In the genomic region with DNA sequence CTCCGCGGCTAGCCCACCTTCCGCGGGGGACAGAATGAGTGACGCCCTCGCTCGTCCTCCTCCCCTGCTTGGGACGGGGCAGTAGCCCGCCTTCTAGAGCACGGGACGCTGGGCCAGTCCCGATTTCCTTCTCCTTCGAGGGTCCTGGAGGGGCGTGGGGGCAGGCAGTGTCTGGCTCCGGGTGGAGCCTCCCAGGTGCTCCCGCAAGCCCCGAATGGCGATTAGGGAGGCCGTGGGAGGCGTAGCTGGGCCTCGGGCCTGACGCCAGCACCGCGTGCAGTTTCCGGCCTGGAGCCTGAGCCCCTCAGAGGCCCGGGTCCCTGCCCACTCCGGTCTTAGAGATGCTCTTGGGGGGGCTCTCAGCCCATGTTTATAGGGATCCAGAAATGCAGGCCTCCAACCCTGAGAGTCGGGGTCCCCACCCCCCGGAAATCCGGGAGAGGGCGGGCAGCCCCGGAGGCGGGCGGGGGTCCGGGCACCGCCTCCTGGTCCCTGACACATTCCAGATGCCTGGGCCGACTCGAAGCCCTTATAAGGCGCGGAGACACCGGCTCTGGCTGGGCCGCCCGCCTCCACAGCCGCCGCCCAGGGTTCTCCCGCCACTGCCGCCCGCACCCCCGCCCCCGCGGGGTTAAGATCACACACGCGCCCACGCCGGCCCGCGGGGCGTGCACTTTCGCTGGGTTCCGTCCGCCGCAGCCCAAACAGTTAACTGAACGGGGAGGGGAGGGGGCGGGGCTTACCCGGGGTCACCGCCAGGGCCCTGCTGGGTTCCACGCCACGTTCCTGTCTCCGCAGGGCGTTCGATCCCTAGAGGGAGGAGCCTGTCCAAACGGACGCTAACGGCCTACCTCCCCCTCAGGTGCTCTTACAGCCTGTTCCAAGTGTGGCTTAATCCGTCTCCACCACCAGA, we compare ENCODE assay signal across 8 cellular contexts. TPM values are rescaled to one million over a fixed set of nuclear protein-coding genes. Genes with fewer than 3 reads are reported as not detected.
A peak's percentile ranks its signal among the peaks of the same experiment; 100 is the strongest.
DNase-seq lines count a peak whose midpoint lies in the region; ATAC-seq lines count a peak whose summit lies in the region.

No MANE protein-coding gene starts in this region.

- peak overlapping the region; percentile 97 for H3K27ac ChIP-seq in mesodermal cell (ENCODE audit: low read depth, low read length, severe bottlenecking)

- DNase-seq in NOMO-1 treated with DMSO at 0.1 percent for 48 hours (lab: John Stamatoyannopoulos, UW; ENCODE audit: unreplicated experiment) (peak; percentile 96), superior temporal gyrus (ENCODE audit: extremely low spot score) (no peak)
- DNase-seq in activated CD8-positive, alpha-beta memory T cell treated with anti-CD3 and anti-CD28 coated beads, Interleukin-2, amount 50 U/mL, for 24 hours (ENCODE audit: extremely low read depth): peak; percentile 49
- DNase-seq in stimulated activated CD8-positive, alpha-beta memory T cell treated with anti-CD3 and anti-CD28 coated beads, Interleukin-15, amount 100 ng/mL, for 24 hours (ENCODE audit: low read depth): peak; percentile 53

- H3K4me3 ChIP-seq in endocrine pancreas (ENCODE audit: control insufficient read depth, insufficient read depth, low read length) (no peak overlapping the region), mesodermal cell (ENCODE audit: extremely low read depth, insufficient read depth, low read length, poor library complexity, severe bottlenecking) (peak overlapping the region; percentile 85)

- H3K9ac ChIP-seq in ES-I3 (ENCODE audit: low read depth, low read length) (peak overlapping the region; percentile 93), endocrine pancreas (ENCODE audit: control insufficient read depth, insufficient read depth, low read length) (peak overlapping the region; percentile 81)

- H3K4me1 ChIP-seq in ES-I3 (ENCODE audit: insufficient read depth, low read length) (peaks cover 15% of the 10 kb centered on the region), endocrine pancreas (ENCODE audit: control insufficient read depth, insufficient read depth, low read length) (no peaks in the 10 kb centered on the region), mesodermal cell (ENCODE audit: control insufficient read depth, insufficient read depth, low read length, poor library complexity, severe bottlenecking) (peaks cover 15% of the 10 kb centered on the region)

- H3K36me3 ChIP-seq in ES-I3 (ENCODE audit: insufficient read depth, low read length): peaks cover 6% of the 10 kb centered on the region
- peaks cover 4% of the 10 kb centered on the region for H3K36me3 ChIP-seq in endocrine pancreas (ENCODE audit: control insufficient read depth, insufficient read depth, low read length)
- peaks cover 36% of the 10 kb centered on the region for H3K36me3 ChIP-seq in mesodermal cell (ENCODE audit: control insufficient read depth, insufficient read depth, low read length)

- H3K27me3 ChIP-seq in endocrine pancreas (ENCODE audit: control insufficient read depth, insufficient read depth, low read length): no peaks in the 10 kb centered on the region

- H3K9me3 ChIP-seq in ES-I3 (ENCODE audit: control insufficient read depth, insufficient read depth, low read length): no peaks in the 10 kb centered on the region
- H3K9me3 ChIP-seq in endocrine pancreas (ENCODE audit: control insufficient read depth, low read length): no peaks in the 10 kb centered on the region
- no peaks in the 10 kb centered on the region for H3K9me3 ChIP-seq in mesodermal cell (ENCODE audit: control insufficient read depth, low read length)

- 0 to 1% methylated on average over 25 to 55 of the region's 75 CpGs for WGBS in mesodermal cell (ENCODE audit: insufficient coverage in 2 of 2), 2 experiments

- peak; percentile 32 for ATAC-seq in HG02610 (IDR thresholded peaks at IDR 0.05; ENCODE audit: unreplicated experiment)

RNA-seq across cellular contexts. Expression of a gene that starts 1.5 kb away (rescaled TPM):
- 78.4 TPM for polyA plus RNA-seq in mesodermal cell (2013, experiment 1 of 2)
- polyA plus RNA-seq in mesodermal cell (2013, experiment 2 of 2): 65.5 TPM

RNA-seq across cellular contexts. Expression of a gene that starts 12.8 kb away (rescaled TPM):
- polyA plus RNA-seq in mesodermal cell (2013, experiment 1 of 2): 1.5 TPM
- 0.71 TPM for polyA plus RNA-seq in mesodermal cell (2013, experiment 2 of 2)

RNA-seq across cellular contexts. Expression of a gene that starts 39.9 kb away (rescaled TPM):
- 60.5 TPM for polyA plus RNA-seq in mesodermal cell (2013, experiment 1 of 2)
- polyA plus RNA-seq in mesodermal cell (2013, experiment 2 of 2): 35.9 TPM

RNA-seq across cellular contexts. Expression of a gene that starts 45.0 kb away (rescaled TPM):
- polyA plus RNA-seq in mesodermal cell (2013, experiment 1 of 2): 0.11 TPM
- polyA plus RNA-seq in mesodermal cell (2013, experiment 2 of 2): not detected
